Comparison of ENCODE assay signal across 1 cellular context in the genomic region with DNA sequence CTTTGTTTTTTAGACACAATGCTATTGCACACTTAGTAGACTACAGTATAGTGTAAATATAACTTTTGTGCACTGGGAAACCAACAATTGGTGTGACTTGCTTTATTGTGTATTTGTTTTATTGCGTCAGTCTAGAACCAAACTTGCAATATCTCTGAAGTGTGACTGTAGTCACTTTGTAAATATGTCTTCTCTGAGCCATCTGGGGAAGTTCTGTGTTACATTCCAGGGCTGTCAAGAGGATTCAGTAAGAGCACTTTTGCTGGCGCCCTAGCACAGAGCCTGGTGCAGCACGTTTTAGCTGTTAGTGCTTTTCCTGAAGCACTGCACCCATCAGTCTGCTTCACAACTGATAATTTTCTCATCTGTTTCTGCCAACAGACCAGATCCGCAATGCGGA.
TF ChIP-seq lines count a peak whose summit lies in the region.

No MANE protein-coding gene starts in this region.

TF ChIP-seq in GM23338, 12 proteins besides CTCF, POLR2A, EP300 and RAD21 (continued from another document):
- TF ChIP-seq, protein P1, sequence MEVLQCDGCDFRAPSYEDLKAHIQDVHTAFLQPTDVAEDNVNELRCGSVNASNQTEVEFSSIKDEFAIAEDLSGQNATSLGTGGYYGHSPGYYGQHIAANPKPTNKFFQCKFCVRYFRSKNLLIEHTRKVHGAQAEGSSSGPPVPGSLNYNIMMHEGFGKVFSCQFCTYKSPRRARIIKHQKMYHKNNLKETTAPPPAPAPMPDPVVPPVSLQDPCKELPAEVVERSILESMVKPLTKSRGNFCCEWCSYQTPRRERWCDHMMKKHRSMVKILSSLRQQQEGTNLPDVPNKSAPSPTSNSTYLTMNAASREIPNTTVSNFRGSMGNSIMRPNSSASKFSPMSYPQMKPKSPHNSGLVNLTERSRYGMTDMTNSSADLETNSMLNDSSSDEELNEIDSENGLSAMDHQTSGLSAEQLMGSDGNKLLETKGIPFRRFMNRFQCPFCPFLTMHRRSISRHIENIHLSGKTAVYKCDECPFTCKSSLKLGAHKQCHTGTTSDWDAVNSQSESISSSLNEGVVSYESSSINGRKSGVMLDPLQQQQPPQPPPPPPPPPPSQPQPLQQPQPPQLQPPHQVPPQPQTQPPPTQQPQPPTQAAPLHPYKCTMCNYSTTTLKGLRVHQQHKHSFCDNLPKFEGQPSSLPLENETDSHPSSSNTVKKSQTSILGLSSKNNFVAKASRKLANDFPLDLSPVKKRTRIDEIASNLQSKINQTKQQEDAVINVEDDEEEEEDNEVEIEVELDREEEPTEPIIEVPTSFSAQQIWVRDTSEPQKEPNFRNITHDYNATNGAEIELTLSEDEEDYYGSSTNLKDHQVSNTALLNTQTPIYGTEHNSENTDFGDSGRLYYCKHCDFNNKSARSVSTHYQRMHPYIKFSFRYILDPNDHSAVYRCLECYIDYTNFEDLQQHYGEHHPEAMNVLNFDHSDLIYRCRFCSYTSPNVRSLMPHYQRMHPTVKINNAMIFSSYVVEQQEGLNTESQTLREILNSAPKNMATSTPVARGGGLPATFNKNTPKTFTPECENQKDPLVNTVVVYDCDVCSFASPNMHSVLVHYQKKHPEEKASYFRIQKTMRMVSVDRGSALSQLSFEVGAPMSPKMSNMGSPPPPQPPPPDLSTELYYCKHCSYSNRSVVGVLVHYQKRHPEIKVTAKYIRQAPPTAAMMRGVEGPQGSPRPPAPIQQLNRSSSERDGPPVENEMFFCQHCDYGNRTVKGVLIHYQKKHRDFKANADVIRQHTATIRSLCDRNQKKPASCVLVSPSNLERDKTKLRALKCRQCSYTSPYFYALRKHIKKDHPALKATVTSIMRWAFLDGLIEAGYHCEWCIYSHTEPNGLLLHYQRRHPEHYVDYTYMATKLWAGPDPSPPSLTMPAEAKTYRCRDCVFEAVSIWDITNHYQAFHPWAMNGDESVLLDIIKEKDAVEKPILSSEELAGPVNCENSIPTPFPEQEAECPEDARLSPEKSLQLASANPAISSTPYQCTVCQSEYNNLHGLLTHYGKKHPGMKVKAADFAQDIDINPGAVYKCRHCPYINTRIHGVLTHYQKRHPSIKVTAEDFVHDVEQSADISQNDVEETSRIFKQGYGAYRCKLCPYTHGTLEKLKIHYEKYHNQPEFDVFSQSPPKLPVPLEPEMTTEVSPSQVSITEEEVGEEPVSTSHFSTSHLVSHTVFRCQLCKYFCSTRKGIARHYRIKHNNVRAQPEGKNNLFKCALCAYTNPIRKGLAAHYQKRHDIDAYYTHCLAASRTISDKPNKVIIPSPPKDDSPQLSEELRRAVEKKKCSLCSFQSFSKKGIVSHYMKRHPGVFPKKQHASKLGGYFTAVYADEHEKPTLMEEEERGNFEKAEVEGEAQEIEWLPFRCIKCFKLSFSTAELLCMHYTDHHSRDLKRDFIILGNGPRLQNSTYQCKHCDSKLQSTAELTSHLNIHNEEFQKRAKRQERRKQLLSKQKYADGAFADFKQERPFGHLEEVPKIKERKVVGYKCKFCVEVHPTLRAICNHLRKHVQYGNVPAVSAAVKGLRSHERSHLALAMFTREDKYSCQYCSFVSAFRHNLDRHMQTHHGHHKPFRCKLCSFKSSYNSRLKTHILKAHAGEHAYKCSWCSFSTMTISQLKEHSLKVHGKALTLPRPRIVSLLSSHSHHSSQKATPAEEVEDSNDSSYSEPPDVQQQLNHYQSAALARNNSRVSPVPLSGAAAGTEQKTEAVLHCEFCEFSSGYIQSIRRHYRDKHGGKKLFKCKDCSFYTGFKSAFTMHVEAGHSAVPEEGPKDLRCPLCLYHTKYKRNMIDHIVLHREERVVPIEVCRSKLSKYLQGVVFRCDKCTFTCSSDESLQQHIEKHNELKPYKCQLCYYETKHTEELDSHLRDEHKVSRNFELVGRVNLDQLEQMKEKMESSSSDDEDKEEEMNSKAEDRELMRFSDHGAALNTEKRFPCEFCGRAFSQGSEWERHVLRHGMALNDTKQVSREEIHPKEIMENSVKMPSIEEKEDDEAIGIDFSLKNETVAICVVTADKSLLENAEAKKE (CRISPR knock-in tag; IDR thresholded peaks at IDR 0.05) = no peak
- TF ChIP-seq, protein P2, sequence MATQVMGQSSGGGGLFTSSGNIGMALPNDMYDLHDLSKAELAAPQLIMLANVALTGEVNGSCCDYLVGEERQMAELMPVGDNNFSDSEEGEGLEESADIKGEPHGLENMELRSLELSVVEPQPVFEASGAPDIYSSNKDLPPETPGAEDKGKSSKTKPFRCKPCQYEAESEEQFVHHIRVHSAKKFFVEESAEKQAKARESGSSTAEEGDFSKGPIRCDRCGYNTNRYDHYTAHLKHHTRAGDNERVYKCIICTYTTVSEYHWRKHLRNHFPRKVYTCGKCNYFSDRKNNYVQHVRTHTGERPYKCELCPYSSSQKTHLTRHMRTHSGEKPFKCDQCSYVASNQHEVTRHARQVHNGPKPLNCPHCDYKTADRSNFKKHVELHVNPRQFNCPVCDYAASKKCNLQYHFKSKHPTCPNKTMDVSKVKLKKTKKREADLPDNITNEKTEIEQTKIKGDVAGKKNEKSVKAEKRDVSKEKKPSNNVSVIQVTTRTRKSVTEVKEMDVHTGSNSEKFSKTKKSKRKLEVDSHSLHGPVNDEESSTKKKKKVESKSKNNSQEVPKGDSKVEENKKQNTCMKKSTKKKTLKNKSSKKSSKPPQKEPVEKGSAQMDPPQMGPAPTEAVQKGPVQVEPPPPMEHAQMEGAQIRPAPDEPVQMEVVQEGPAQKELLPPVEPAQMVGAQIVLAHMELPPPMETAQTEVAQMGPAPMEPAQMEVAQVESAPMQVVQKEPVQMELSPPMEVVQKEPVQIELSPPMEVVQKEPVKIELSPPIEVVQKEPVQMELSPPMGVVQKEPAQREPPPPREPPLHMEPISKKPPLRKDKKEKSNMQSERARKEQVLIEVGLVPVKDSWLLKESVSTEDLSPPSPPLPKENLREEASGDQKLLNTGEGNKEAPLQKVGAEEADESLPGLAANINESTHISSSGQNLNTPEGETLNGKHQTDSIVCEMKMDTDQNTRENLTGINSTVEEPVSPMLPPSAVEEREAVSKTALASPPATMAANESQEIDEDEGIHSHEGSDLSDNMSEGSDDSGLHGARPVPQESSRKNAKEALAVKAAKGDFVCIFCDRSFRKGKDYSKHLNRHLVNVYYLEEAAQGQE (IDR thresholded peaks at IDR 0.05; ENCODE audit: unreplicated experiment) = no peak
- TF ChIP-seq EZH2phosphoT487 (IDR thresholded peaks at IDR 0.05; ENCODE audit: unreplicated experiment) (no peak), POLR2AphosphoS5 (IDR thresholded peaks at IDR 0.05; ENCODE audit: low read depth) (no peak), STAT1 (IDR thresholded peaks at IDR 0.05; ENCODE audit: unreplicated experiment) (no peak), CREB1 (CRISPR knock-in tag; IDR thresholded peaks at IDR 0.05; ENCODE audit: low read depth) (no peak), NANOG (IDR thresholded peaks at IDR 0.05; ENCODE audit: borderline replicate concordance) (no peak), EZH2 (IDR thresholded peaks at IDR 0.05; ENCODE audit: low read depth, unreplicated experiment) (no peak), ZNF331 (CRISPR knock-in tag; IDR thresholded peaks at IDR 0.05; ENCODE audit: low read depth) (no peak)
- TF ChIP-seq, protein P3, sequence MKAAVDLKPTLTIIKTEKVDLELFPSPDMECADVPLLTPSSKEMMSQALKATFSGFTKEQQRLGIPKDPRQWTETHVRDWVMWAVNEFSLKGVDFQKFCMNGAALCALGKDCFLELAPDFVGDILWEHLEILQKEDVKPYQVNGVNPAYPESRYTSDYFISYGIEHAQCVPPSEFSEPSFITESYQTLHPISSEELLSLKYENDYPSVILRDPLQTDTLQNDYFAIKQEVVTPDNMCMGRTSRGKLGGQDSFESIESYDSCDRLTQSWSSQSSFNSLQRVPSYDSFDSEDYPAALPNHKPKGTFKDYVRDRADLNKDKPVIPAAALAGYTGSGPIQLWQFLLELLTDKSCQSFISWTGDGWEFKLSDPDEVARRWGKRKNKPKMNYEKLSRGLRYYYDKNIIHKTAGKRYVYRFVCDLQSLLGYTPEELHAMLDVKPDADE (IDR thresholded peaks at IDR 0.05) = no peak
TF ChIP-seq in GM23338: peak in this region for 0.
